ENCODE assay signal across 8 cellular contexts in the genomic region with DNA sequence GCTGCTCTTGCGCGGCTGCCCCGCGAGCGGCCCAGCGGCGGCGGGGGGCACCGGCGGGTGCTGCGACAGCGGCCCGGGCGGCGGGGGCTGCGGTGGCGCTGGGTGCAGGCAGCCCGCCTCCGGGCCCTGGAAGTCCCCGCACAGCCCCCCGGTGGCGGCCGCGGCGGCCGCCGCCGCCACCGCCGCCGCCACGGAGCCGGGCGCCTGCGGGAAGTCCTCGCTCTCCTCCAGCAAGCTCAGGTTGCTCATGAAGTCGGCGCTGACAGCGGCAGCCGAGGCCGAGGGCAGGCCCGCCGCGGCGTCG. TPM values are rescaled to one million over a fixed set of nuclear protein-coding genes. Genes with fewer than 3 reads are reported as not detected.
DNase-seq lines count a peak whose midpoint lies in the region; ATAC-seq and TF ChIP-seq lines count a peak whose summit lies in the region.

No MANE protein-coding gene starts in this region.

- H3K4me1 Mint-ChIP-seq in activated CD4-positive, alpha-beta T cell treated with anti-CD3 and anti-CD28 coated beads, Interleukin-2, amount 10 ng/mL, durations not matched to agents 24 days and 14 days = peaks cover 41% of the 10 kb centered on the region

- H3K27ac ChIP-seq in trophoblast cell (ENCODE audit: low read depth, low read length) = peak overlapping the region; percentile 86

- no peaks in the 10 kb centered on the region for H3K27me3 Mint-ChIP-seq in activated CD4-positive, alpha-beta T cell treated with anti-CD3 and anti-CD28 coated beads, Interleukin-2, amount 10 ng/mL, durations not matched to agents 24 days and 14 days

- H2BK120ac ChIP-seq in trophoblast cell (ENCODE audit: insufficient read depth, low read length, poor library complexity) = peak overlapping the region; percentile 72

- H3K36me3 Mint-ChIP-seq in activated CD4-positive, alpha-beta T cell treated with anti-CD3 and anti-CD28 coated beads, Interleukin-2, amount 10 ng/mL, durations not matched to agents 24 days and 14 days (ENCODE audit: low read depth) = peaks cover 21% of the 10 kb centered on the region

- no CpG with 5 or more reads among the region's 46 CpGs for WGBS in trophoblast cell (ENCODE audit: extremely low coverage, insufficient coverage, insufficient read length)

- H3K4ac ChIP-seq in trophoblast cell (ENCODE audit: low read depth, low read length) = peak overlapping the region; percentile 94

- peak overlapping the region; percentile 44 for H3K23ac ChIP-seq in trophoblast cell (ENCODE audit: low read length)

- peak overlapping the region; percentile 93 for H3K4me3 Mint-ChIP-seq in activated CD4-positive, alpha-beta T cell treated with anti-CD3 and anti-CD28 coated beads, Interleukin-2, amount 10 ng/mL, durations not matched to agents 24 days and 14 days

- intact Hi-C loops in activated CD4-positive, alpha-beta T cell treated with anti-CD3 and anti-CD28 coated beads, Interleukin-2, amount 10 ng/mL, durations not matched to agents 24 days and 14 days (cut with micrococcal nuclease) = loop anchor here (2.0 to 10.0 kb wide), 4 partner anchors 105 to 395 kb away; a partner anchor contains a TSS

- ATAC-seq in HG02884 (IDR thresholded peaks at IDR 0.05; ENCODE audit: unreplicated experiment) (peak; percentile 1), HG03139 (IDR thresholded peaks at IDR 0.05; ENCODE audit: unreplicated experiment) (no peak)

- peak overlapping the region; percentile 79 for H4K91ac ChIP-seq in trophoblast cell (ENCODE audit: low read depth, low read length)

- H3K27me3 ChIP-seq in trophoblast cell (ENCODE audit: insufficient read depth, low read length) = no peaks in the 10 kb centered on the region

- H2BK5ac ChIP-seq in trophoblast cell (ENCODE audit: low read depth, low read length, poor library complexity) = peak overlapping the region; percentile 88

- H2AK5ac ChIP-seq in trophoblast cell (ENCODE audit: low read length) = no peak overlapping the region

- no peak overlapping the region for H4K12ac ChIP-seq in trophoblast cell (ENCODE audit: low read depth, low read length)

- H4K8ac ChIP-seq in trophoblast cell (ENCODE audit: low read depth, low read length) = peak overlapping the region; percentile 67

- peak overlapping the region; percentile 21 for H2AFZ ChIP-seq in trophoblast cell (ENCODE audit: insufficient read depth, low read length, poor library complexity)

- peaks cover 27% of the 10 kb centered on the region for H3K79me1 ChIP-seq in trophoblast cell (ENCODE audit: low read length)

- peak overlapping the region; percentile 95 for H3K27ac Mint-ChIP-seq in activated CD4-positive, alpha-beta T cell treated with anti-CD3 and anti-CD28 coated beads, Interleukin-2, amount 10 ng/mL, durations not matched to agents 24 days and 14 days

- H3K4me3 ChIP-seq in GM08714 (ENCODE audit: low read length) = peak overlapping the region; percentile 67
- H3K4me3 ChIP-seq in epithelial cell of esophagus (ENCODE audit: low read length) = peak overlapping the region; percentile 73
- peak overlapping the region; percentile 94 for H3K4me3 ChIP-seq in trophoblast cell (ENCODE audit: low read depth, low read length)

- H3K18ac ChIP-seq in trophoblast cell (ENCODE audit: low read length) = peak overlapping the region; percentile 82

- H3K79me2 ChIP-seq in trophoblast cell (ENCODE audit: control insufficient read depth, insufficient read depth, low read length, poor library complexity) = peaks cover 32% of the 10 kb centered on the region

- no peak for TF ChIP-seq CTCF in epithelial cell of esophagus (IDR thresholded peaks at IDR 0.05; ENCODE audit: insufficient read depth, low read depth, low read length, missing control alignments)

- H3K14ac ChIP-seq in trophoblast cell (ENCODE audit: low read length) = peak overlapping the region; percentile 91

- peaks cover 2 to 4% of the 10 kb centered on the region in 2 experiments for H3K4me1 ChIP-seq in trophoblast cell (ENCODE audit: control insufficient read depth in 1 of 2, insufficient read depth in 2 of 2, low read length in 2 of 2)

- H3K9me3 ChIP-seq in trophoblast cell (ENCODE audit: insufficient read depth, low read depth, low read length) = no peaks in the 10 kb centered on the region

- H3K9me3 Mint-ChIP-seq in activated CD4-positive, alpha-beta T cell treated with anti-CD3 and anti-CD28 coated beads, Interleukin-2, amount 10 ng/mL, durations not matched to agents 24 days and 14 days = no peaks in the 10 kb centered on the region

- H2BK12ac ChIP-seq in trophoblast cell (ENCODE audit: low read length) = no peak overlapping the region

- H3K4me2 ChIP-seq in trophoblast cell (ENCODE audit: low read length) = peak overlapping the region; percentile 93

- H3K36me3 ChIP-seq in trophoblast cell (ENCODE audit: control insufficient read depth in 1 of 2, insufficient read depth in 2 of 2, low read length in 2 of 2) = no peaks in the 10 kb centered on the region

- H3K9ac ChIP-seq in trophoblast cell (ENCODE audit: low read length) = peak overlapping the region; percentile 91

- no peak for DNase-seq in activated CD4-positive, alpha-beta T cell treated with anti-CD3 and anti-CD28 coated beads, Interleukin-2, amount 10 ng/mL, durations not matched to agents 24 days and 14 days
- DNase-seq in epithelial cell of esophagus (ENCODE audit: low read depth) (peak; percentile 44), trophoblast cell (no peak), GOT3 (lab: John Stamatoyannopoulos, UW) (no peak), DMS114 treated with DMSO at 0.1 percent for 48 hours (lab: John Stamatoyannopoulos, UW; ENCODE audit: unreplicated experiment) (no peak)

RNA-seq across cellular contexts. Expression of a gene that starts 0.7 kb away (rescaled TPM):
- 38.1 and 39.6 TPM in 2 replicates for total RNA-seq in activated CD4-positive, alpha-beta T cell treated with anti-CD3 and anti-CD28 coated beads, Interleukin-2, amount 10 ng/mL, durations not matched to agents 24 days and 14 days
- 22.6 and 23.1 TPM in 2 replicates for polyA plus RNA-seq in trophoblast cell (2013)
